Comparison of ENCODE assay signal across 17 cellular contexts in the genomic region with DNA sequence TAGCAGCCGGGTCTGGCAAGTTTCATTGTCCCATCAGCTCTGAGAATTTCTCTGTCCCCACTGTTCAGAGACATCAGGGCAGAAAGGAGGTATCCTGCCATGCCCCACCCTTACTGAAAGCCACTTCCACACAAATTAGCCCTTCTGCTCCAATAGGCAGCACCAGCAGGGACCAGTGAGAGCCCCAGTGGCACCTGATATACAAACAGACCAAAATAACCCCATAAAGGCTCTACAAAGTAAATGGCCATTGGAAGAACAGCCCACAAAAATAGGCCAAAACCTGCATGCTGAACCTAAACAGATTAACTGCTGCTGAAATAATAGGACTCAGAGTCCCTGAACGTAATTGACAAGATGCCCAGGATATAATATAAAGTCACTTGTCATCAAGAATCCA.
DNase-seq lines count a peak whose midpoint lies in the region; ATAC-seq and TF ChIP-seq lines count a peak whose summit lies in the region.
"Had no signal": no experiment of that assay in that cellular context is flagged by ENCODE, and none has a peak within 500 bp of the region (broad histone marks: within the 10 kb centered on the region; RNA-seq: fewer than 3 reads in every experiment).

No MANE protein-coding gene starts in this region.

- TF ChIP-seq CTCF in HCT116 (IDR thresholded peaks at IDR 0.05 in 2 of 3, conservative IDR thresholded peaks at IDR 0.05 in 1 of 3; ENCODE audit: borderline replicate concordance in 1 of 3, insufficient read depth in 1 of 3, low read depth in 2 of 3, low read length in 2 of 3): no peak

- no peak for TF ChIP-seq RAD21 in HCT116 (IDR thresholded peaks at IDR 0.05; ENCODE audit: low read depth)

- no TSS peak for BruUV-seq in HCT116 (replicated peaks; lab: Mats Ljungman, UMichigan)

- no peaks in the 10 kb centered on the region for H3K27me3 ChIP-seq in HCT116 (ENCODE audit: insufficient read depth, low read length)
- H3K27me3 ChIP-seq in trophoblast cell (ENCODE audit: insufficient read depth, low read length): no peaks in the 10 kb centered on the region
- H3K27me3 ChIP-seq: BE2C, BLaER1 had no signal

- H3K4me3 ChIP-seq in HCT116 (replicated peaks in 1 of 2; ENCODE audit: low read depth in 1 of 2, low read length in 2 of 2) (no peak overlapping the region), trophoblast cell (ENCODE audit: low read depth, low read length) (no peak overlapping the region)
- H3K4me3 ChIP-seq: BLaER1, GM12878 had no signal

- no peak overlapping the region for H4K12ac ChIP-seq in trophoblast cell (ENCODE audit: low read depth, low read length)

- no peak overlapping the region for H2BK5ac ChIP-seq in trophoblast cell (ENCODE audit: low read depth, low read length, poor library complexity)

- H4K20me1 ChIP-seq in HCT116 (ENCODE audit: insufficient read depth): no peaks in the 10 kb centered on the region
- H4K20me1 ChIP-seq: BLaER1 had no signal

- POLR2A ChIA-PET in HCT116 (lab: Charles Lee): no interaction called here

- no peak overlapping the region for H3K18ac ChIP-seq in trophoblast cell (ENCODE audit: low read length)

- no peak overlapping the region for H4K8ac ChIP-seq in trophoblast cell (ENCODE audit: low read depth, low read length)

- in situ Hi-C loops in G401 (cut with HindIII; ENCODE audit: low sequenced_read_pairs): no loop called here

- peak; percentile 60 for DNase-seq in G401 (ENCODE audit: low spot score)
- DNase-seq in HCT116 (ENCODE audit: low read depth, low spot score): no peak
- DNase-seq in trophoblast cell: no peak
- DNase-seq in SIG-M5 treated with dmso at 0.1 percent for 504 hours (lab: John Stamatoyannopoulos, UW; ENCODE audit: unreplicated experiment): no peak
- DNase-seq: 8988T; ACHN; BE2C; C1 segment of cervical spinal cord; CD4-positive, alpha-beta memory T cell; CD4-positive, CD25-positive, alpha-beta regulatory T cell; CD8-positive, alpha-beta memory T cell; COR-L47; DMS79 treated with DMSO at 0.1 percent for 48 hours; GDM1 had no signal

- no peaks in the 10 kb centered on the region for H3K36me3 ChIP-seq in HCT116 (ENCODE audit: control insufficient read depth in 1 of 2, insufficient read depth in 2 of 2, low read length in 2 of 2)
- no peaks in the 10 kb centered on the region for H3K36me3 ChIP-seq in trophoblast cell (ENCODE audit: control insufficient read depth in 1 of 2, insufficient read depth in 2 of 2, low read length in 2 of 2)
- H3K36me3 ChIP-seq: BE2C, BLaER1 had no signal

- no peak overlapping the region for H4K91ac ChIP-seq in trophoblast cell (ENCODE audit: low read depth, low read length)

- H2BK120ac ChIP-seq in trophoblast cell (ENCODE audit: insufficient read depth, low read length, poor library complexity): no peak overlapping the region

- no peak overlapping the region for H3K14ac ChIP-seq in trophoblast cell (ENCODE audit: low read length)

- H3K79me2 ChIP-seq in HCT116 (ENCODE audit: insufficient read depth, low read length): no peaks in the 10 kb centered on the region
- H3K79me2 ChIP-seq in trophoblast cell (ENCODE audit: control insufficient read depth, insufficient read depth, low read length, poor library complexity): no peaks in the 10 kb centered on the region

- RAD21 ChIA-PET in HCT116 (lab: Charles Lee; ENCODE audit: low non-redundant PET in 1 of 2, low total read pairs in 2 of 2, uncharacterized antibody in 2 of 2, unreplicated experiment in 2 of 2): no interaction called here

- H3K4me2 ChIP-seq in HCT116 (ENCODE audit: low read length): no peak overlapping the region
- H3K4me2 ChIP-seq in trophoblast cell (ENCODE audit: low read length): no peak overlapping the region
- H3K4me2 ChIP-seq: BLaER1 had no signal

- H3K9me3 ChIP-seq in HCT116 (ENCODE audit: control insufficient read depth in 1 of 2, insufficient read depth in 1 of 2, low read depth in 1 of 2, low read length in 2 of 2) (no peaks in the 10 kb centered on the region), trophoblast cell (ENCODE audit: insufficient read depth, low read depth, low read length) (no peaks in the 10 kb centered on the region)
- H3K9me3 ChIP-seq: BE2C, BLaER1 had no signal

- no peaks in the 10 kb centered on the region for H3K9me2 ChIP-seq in HCT116 (ENCODE audit: insufficient read depth)

- H3K4me1 ChIP-seq in HCT116 (ENCODE audit: control insufficient read depth in 1 of 2, insufficient read depth in 2 of 2, low read length in 2 of 2): no peaks in the 10 kb centered on the region
- no peaks in the 10 kb centered on the region for H3K4me1 ChIP-seq in trophoblast cell (ENCODE audit: control insufficient read depth in 1 of 2, insufficient read depth in 2 of 2, low read length in 2 of 2)
- H3K4me1 ChIP-seq: BE2C, BLaER1 had no signal

- CTCF ChIA-PET in HCT116 (lab: Charles Lee): no interaction called here

- intact Hi-C loops in HCT116 (cut with micrococcal nuclease): no loop called here

- no peak for ATAC-seq in HCT116
- no peak for ATAC-seq in activated CD4-positive, CD25-positive, alpha-beta regulatory T cell treated with anti-CD3 and anti-CD28 coated beads, Interleukin-2, amount 50 U/mL, for 24 hours
- ATAC-seq: GM12878 had no signal

- no peak overlapping the region for H2BK12ac ChIP-seq in trophoblast cell (ENCODE audit: low read length)

- no peak overlapping the region for H3K9ac ChIP-seq in HCT116 (ENCODE audit: low read length)
- peak overlapping the region; percentile 3 for H3K9ac ChIP-seq in trophoblast cell (ENCODE audit: low read length)
- H3K9ac ChIP-seq: BLaER1 had no signal

- H3K27ac ChIP-seq in HCT116 (ENCODE audit: low read depth, low read length): no peak overlapping the region
- no peak overlapping the region for H3K27ac ChIP-seq in trophoblast cell (ENCODE audit: low read depth, low read length)
- H3K27ac ChIP-seq: BLaER1 had no signal

- no peak overlapping the region for H3K23ac ChIP-seq in trophoblast cell (ENCODE audit: low read length)

- WGBS in trophoblast cell (ENCODE audit: extremely low coverage, insufficient coverage, insufficient read length): no CpG with 5 or more reads among the region's 2 CpGs

- H2AFZ ChIP-seq in HCT116 (ENCODE audit: low read depth, low read length, poor library complexity, severe bottlenecking) (peak overlapping the region; percentile 51), trophoblast cell (ENCODE audit: insufficient read depth, low read length, poor library complexity) (no peak overlapping the region)

- no peaks in the 10 kb centered on the region for H3K79me1 ChIP-seq in trophoblast cell (ENCODE audit: low read length)

- TF ChIP-seq POLR2A in HCT116 (IDR thresholded peaks at IDR 0.05; ENCODE audit: borderline replicate concordance, extremely low read depth, insufficient read depth, insufficient read length): no peak

- no peak overlapping the region for H2AK5ac ChIP-seq in trophoblast cell (ENCODE audit: low read length)

- no peak overlapping the region for H3K4ac ChIP-seq in trophoblast cell (ENCODE audit: low read depth, low read length)

TF ChIP-seq in HCT116, 20 proteins besides CTCF, POLR2A, EP300 and RAD21 (continues in another document):
- TF ChIP-seq ZNF274 (IDR thresholded peaks at IDR 0.05; ENCODE audit: low read depth, low read length): no peak
- TF ChIP-seq SIN3A (IDR thresholded peaks at IDR 0.05; ENCODE audit: low read depth): no peak
- no peak for TF ChIP-seq POLR2AphosphoS5 (IDR thresholded peaks at IDR 0.05; ENCODE audit: low read depth, low read length)
- TF ChIP-seq YY1 (IDR thresholded peaks at IDR 0.05; ENCODE audit: extremely low read depth, insufficient replicate concordance, low read depth, low read length): no peak
- TF ChIP-seq EZH2phosphoT487 (IDR thresholded peaks at IDR 0.05; ENCODE audit: borderline replicate concordance): no peak
- TF ChIP-seq ZFX (IDR thresholded peaks at IDR 0.05): no peak
- no peak for TF ChIP-seq REST (IDR thresholded peaks at IDR 0.05; ENCODE audit: low read depth)
- TF ChIP-seq JUND (IDR thresholded peaks at IDR 0.05): no peak
- no peak for TF ChIP-seq EGR1 (IDR thresholded peaks at IDR 0.05; ENCODE audit: low read depth)
- TF ChIP-seq ZBTB33 (IDR thresholded peaks at IDR 0.05; ENCODE audit: extremely low read depth, insufficient replicate concordance, low read length): no peak
